Comparison of ENCODE assay signal across 25 cellular contexts in the genomic region with DNA sequence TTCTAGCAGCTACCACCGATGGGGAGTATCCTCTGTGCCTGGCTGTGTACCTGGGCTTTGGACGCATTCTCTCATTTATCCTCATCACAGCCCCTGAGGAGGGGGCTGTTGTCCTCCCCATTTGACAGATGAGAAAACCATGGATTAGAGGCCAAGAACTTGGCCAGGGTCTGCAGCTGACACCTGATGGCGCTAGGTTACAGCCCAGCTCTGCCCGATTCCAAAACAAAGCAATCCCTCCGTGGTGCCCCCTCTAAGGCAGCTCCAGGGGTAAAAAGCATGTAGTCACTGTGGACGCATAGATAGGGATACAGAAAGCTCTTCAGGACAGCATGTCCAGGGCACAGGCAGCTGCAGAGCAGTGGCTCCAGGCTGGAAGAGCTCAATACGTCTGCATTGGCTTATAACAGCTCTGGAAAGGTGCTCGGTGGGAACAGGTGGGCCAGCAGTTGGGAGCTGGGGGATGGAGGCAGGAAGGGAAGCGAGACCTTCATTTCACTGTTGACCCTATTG. TPM values are rescaled to one million over a fixed set of nuclear protein-coding genes. Genes with fewer than 3 reads are reported as not detected.
DNase-seq lines count a peak whose midpoint lies in the region; ATAC-seq, FAIRE-seq and TF ChIP-seq lines count a peak whose summit lies in the region.
"Had no signal": no experiment of that assay in that cellular context is flagged by ENCODE, and none has a peak within 500 bp of the region (broad histone marks: within the 10 kb centered on the region; RNA-seq: fewer than 3 reads in every experiment).

No MANE protein-coding gene starts in this region.

- H3K36me3 ChIP-seq in H1 (ENCODE audit: control insufficient read depth in 2 of 4, insufficient read depth in 4 of 4, low read length in 3 of 4) (no peaks in the 10 kb centered on the region), osteoblast (ENCODE audit: insufficient read depth, low read length) (no peaks in the 10 kb centered on the region), breast epithelium (no peaks in the 10 kb centered on the region)
- H3K36me3 ChIP-seq: BLaER1 treated with 17β-estradiol and CSF1 and Interleukin-3, amounts not matched to agents 10 nM and 100 nM; HAP-1; MG63; SJCRH30 had no signal

- H2BK120ac ChIP-seq in H9 (ENCODE audit: low read depth, low read length, poor library complexity, severe bottlenecking) (no peak overlapping the region), H1 (replicated peaks; ENCODE audit: low read depth, low read length) (no peak overlapping the region)

- H4K8ac ChIP-seq in H9 (replicated peaks; ENCODE audit: insufficient read length, low read depth, low read length) (no peak overlapping the region), H1 (ENCODE audit: extremely low read depth, insufficient read depth, low read length) (no peak overlapping the region)

- TF ChIP-seq EP300 in A549 (IDR thresholded peaks at IDR 0.05): no peak
- no peak for TF ChIP-seq EP300 in H1 (IDR thresholded peaks at IDR 0.05; ENCODE audit: borderline replicate concordance in 1 of 2, low read depth in 2 of 2, low read length in 2 of 2)

- H3K79me2 ChIP-seq in H9 (ENCODE audit: insufficient read depth, low read length) (no peaks in the 10 kb centered on the region), H1 (ENCODE audit: control insufficient read depth in 1 of 2, insufficient read depth in 2 of 2, low read length in 2 of 2) (no peaks in the 10 kb centered on the region; a peak in 1 of 4 replicates), osteoblast (ENCODE audit: insufficient read depth, low read length) (no peaks in the 10 kb centered on the region)

- 0 out of 7 replicates have a peak overlapping the region, but pooled peaks of 1 of the 3 experiments have one; percentile 22 for H3K27ac Mint-ChIP-seq in H9
- no peak overlapping the region for H3K27ac Mint-ChIP-seq in progenitor cell of endocrine pancreas
- H3K27ac Mint-ChIP-seq: CD4-positive, alpha-beta T cell had no signal

- H3K56ac ChIP-seq in H9 (ENCODE audit: insufficient read length, low read depth, low read length) (no peak overlapping the region), H1 (replicated peaks; ENCODE audit: insufficient read length, low read depth, low read length) (no peak overlapping the region)

- H2AK5ac ChIP-seq in H9 (ENCODE audit: insufficient read length, low read length) (no peak overlapping the region), H1 (ENCODE audit: low read depth, low read length) (no peak overlapping the region)

- WGBS in A549 (ENCODE audit: missing lambda C conversion rate): 19% methylated on average over 9 of the region's 9 CpGs
- no CpG with 5 or more reads among the region's 9 CpGs for whole genome bisulfite sequencing in H9 (ENCODE audit: extremely low coverage, insufficient read length, low lambda C conversion rate)
- WGBS in H1 (ENCODE audit: extremely low coverage in 1 of 2, insufficient coverage in 1 of 2, insufficient read length in 1 of 2, insufficient replicate concordance in 2 of 2, low coverage in 1 of 2, low lambda C conversion rate in 2 of 2, missing lambda C conversion rate in 1 of 2), 2 experiments: 78% methylated on average over 9 of the region's 9 CpGs; no CpG with 5 or more reads in 1 of the 2 experiments

- intact Hi-C loops in breast epithelium (cut with DNase I; ENCODE audit: low total_unique reads): no loop called here

- H3K4me3 Mint-ChIP-seq in H9: no peak overlapping the region
- H3K4me3 Mint-ChIP-seq in progenitor cell of endocrine pancreas (ENCODE audit: low read depth): no peak overlapping the region
- H3K4me3 Mint-ChIP-seq: CD4-positive, alpha-beta T cell had no signal

- H3K27me3 Mint-ChIP-seq in H9 (ENCODE audit: low read depth) (peaks cover 14% of the 10 kb centered on the region), progenitor cell of endocrine pancreas (peaks cover 37% of the 10 kb centered on the region)

- TF ChIP-seq RAD21 in A549 (conservative IDR thresholded peaks at IDR 0.05 in 1 of 2, IDR thresholded peaks at IDR 0.05 in 1 of 2) (no peak), H1 (IDR thresholded peaks at IDR 0.05 in 1 of 2, conservative IDR thresholded peaks at IDR 0.05 in 1 of 2; ENCODE audit: low read depth in 2 of 2, low read length in 2 of 2) (peak; percentile 29 to 40; a peak in 3 of 4 replicates)

- H3K4me1 Mint-ChIP-seq in H9 (peaks cover 33 to 35% of the 10 kb centered on the region in 2 experiments), progenitor cell of endocrine pancreas (ENCODE audit: low read depth) (no peaks in the 10 kb centered on the region)

- CTCF ChIA-PET in A549 (lab: Yijun Ruan, JAX): interaction anchor here (1.2 to 7.8 kb wide), 3 partner anchors 12 to 58 kb away, joined by 3 to 83 read pairs (median 3); no protein-coding TSS in a partner anchor
- CTCF ChIA-PET in H1 (lab: Charles Lee; ENCODE audit: partially characterized antibody): interaction anchor here (0.8 to 9.7 kb wide), 7 partner anchors 12 to 276 kb away, joined by 3 to 117 read pairs (median 5); no protein-coding TSS in a partner anchor

- ATAC-seq in A549: peak; percentile 46 to 62; a peak in 4 of 6 replicates
- ATAC-seq: PC-3, Right ventricle myocardium inferior had no signal

- H3K27me3 ChIP-seq in H9 (ENCODE audit: insufficient read depth, low read length) (no peaks in the 10 kb centered on the region), H1 (replicated peaks in 1 of 4; ENCODE audit: control insufficient read depth in 3 of 4, extremely low read depth in 1 of 4, insufficient read depth in 3 of 4, low read length in 3 of 4) (no peaks in the 10 kb centered on the region), osteoblast (ENCODE audit: insufficient read depth, low read length) (no peaks in the 10 kb centered on the region), breast epithelium (peaks cover 0 to 10% of the 10 kb centered on the region in 2 donors)
- H3K27me3 ChIP-seq: BLaER1 treated with 17β-estradiol and CSF1 and Interleukin-3, amounts not matched to agents 10 nM and 100 nM had no signal

- no peak overlapping the region for H2BK15ac ChIP-seq in H9 (ENCODE audit: low read depth, low read length)
- H2BK15ac ChIP-seq in H1 (ENCODE audit: low read length): no peak overlapping the region

- H3T11ph ChIP-seq in H9 (ENCODE audit: low read length): no peak overlapping the region

- H4K91ac ChIP-seq in H9 (ENCODE audit: insufficient read length, low read depth, low read length) (no peak overlapping the region), H1 (replicated peaks; ENCODE audit: insufficient read length, low read length) (no peak overlapping the region)

- FAIRE-seq in A549 (lab: Jason Lieb, UNC) (no peak), H1 (lab: Jason Lieb, UNC) (no peak)
- FAIRE-seq: A204.1, D721Med, GM18507 had no signal

- no peak overlapping the region for H4K5ac ChIP-seq in H9 (ENCODE audit: insufficient read length, low read depth, low read length)
- no peak overlapping the region for H4K5ac ChIP-seq in H1 (ENCODE audit: insufficient read length, low read depth, low read length)

- no peaks in the 10 kb centered on the region for H3K23me2 ChIP-seq in H9 (ENCODE audit: insufficient read length, low read depth, low read length, poor library complexity, severe bottlenecking)
- H3K23me2 ChIP-seq in H1 (ENCODE audit: low read depth, low read length): no peaks in the 10 kb centered on the region

- H3K4ac ChIP-seq in H9 (ENCODE audit: low read depth, low read length) (no peak overlapping the region), H1 (replicated peaks; ENCODE audit: insufficient read length, low read depth, low read length) (no peak overlapping the region)

- H3K9me3 Mint-ChIP-seq in H9: peaks cover 0 to 2% of the 10 kb centered on the region in 2 experiments; a peak in 2 of 5 replicates
- no peaks in the 10 kb centered on the region for H3K9me3 Mint-ChIP-seq in progenitor cell of endocrine pancreas (ENCODE audit: low read depth)
- H3K9me3 Mint-ChIP-seq: CD4-positive, alpha-beta T cell had no signal

- H3K9ac ChIP-seq in H9 (ENCODE audit: extremely low read depth, insufficient read length, low read length) (no peak overlapping the region), H1 (replicated peaks in 1 of 4; ENCODE audit: extremely low read depth in 1 of 4, low read depth in 3 of 4, low read length in 3 of 4) (no peak overlapping the region)
- H3K9ac ChIP-seq: BLaER1 treated with 17β-estradiol and CSF1 and Interleukin-3, amounts not matched to agents 10 nM and 100 nM had no signal

- no peak overlapping the region for H2BK12ac ChIP-seq in H9 (ENCODE audit: insufficient read length, low read depth, low read length)
- no peak overlapping the region; the same call in 1 of the 2 replicates for H2BK12ac ChIP-seq in H1 (ENCODE audit: low read depth, low read length)

- H2AFZ ChIP-seq in H9 (ENCODE audit: low read length) (no peak overlapping the region), H1 (ENCODE audit: low read length) (peak overlapping the region; percentile 97; the same call in 1 of the 2 replicates), osteoblast (ENCODE audit: low read length) (no peak overlapping the region)

- POLR2A ChIA-PET in A549 (lab: Yijun Ruan, JAX) (no interaction called here), H1 (lab: Charles Lee; ENCODE audit: partially characterized antibody) (no interaction called here)

- no peaks in the 10 kb centered on the region for H4K20me1 ChIP-seq in H9 (ENCODE audit: control insufficient read depth, insufficient read depth, insufficient read length)
- no peaks in the 10 kb centered on the region for H4K20me1 ChIP-seq in H1 (replicated peaks in 1 of 2; ENCODE audit: control insufficient read depth in 1 of 2, insufficient read depth in 2 of 2, low read length in 2 of 2)
- H4K20me1 ChIP-seq in osteoblast (ENCODE audit: insufficient read depth, low read length): no peaks in the 10 kb centered on the region
- H4K20me1 ChIP-seq: BLaER1 treated with 17β-estradiol and CSF1 and Interleukin-3, amounts not matched to agents 10 nM and 100 nM had no signal

- no peak overlapping the region for H2BK5ac ChIP-seq in H9 (ENCODE audit: insufficient read length, low read length)
- no peak overlapping the region for H2BK5ac ChIP-seq in H1 (ENCODE audit: low read depth, low read length)

- H3K4me1 ChIP-seq in A549: no peaks in the 10 kb centered on the region
- H3K4me1 ChIP-seq in H9 (ENCODE audit: insufficient read depth, low read length): no peaks in the 10 kb centered on the region
- no peaks in the 10 kb centered on the region; a peak in 1 of 7 replicates for H3K4me1 ChIP-seq in H1 (replicated peaks in 1 of 4; ENCODE audit: control insufficient read depth in 3 of 4, insufficient read depth in 4 of 4, low read length in 3 of 4)
- no peaks in the 10 kb centered on the region for H3K4me1 ChIP-seq in osteoblast (ENCODE audit: insufficient read depth, low read length)
- H3K4me1 ChIP-seq in breast epithelium: no peaks in the 10 kb centered on the region
- H3K4me1 ChIP-seq: BLaER1 treated with 17β-estradiol and CSF1 and Interleukin-3, amounts not matched to agents 10 nM and 100 nM; HAP-1; SJCRH30 had no signal

- TF ChIP-seq POLR2A in A549 (IDR thresholded peaks at IDR 0.05; ENCODE audit: low read length) (no peak), H1 (IDR thresholded peaks at IDR 0.05; ENCODE audit: control extremely low read depth in 1 of 2, low read depth in 2 of 2, low read length in 2 of 2) (no peak), breast epithelium (IDR thresholded peaks at IDR 0.05) (no peak)

- H3K23ac ChIP-seq in H9 (ENCODE audit: insufficient read length, low read depth, low read length) (no peak overlapping the region), H1 (ENCODE audit: insufficient read length) (no peak overlapping the region)

- DNase-seq in A549 (ENCODE audit: low read depth in 1 of 2, low spot score in 1 of 2) (no peak), H9 (peak; percentile 35), H1 (ENCODE audit: low read depth in 1 of 2, low spot score in 2 of 2) (no peak), osteoblast (ENCODE audit: insufficient read length, low spot score, missing footprints) (peak; percentile 27), progenitor cell of endocrine pancreas (ENCODE audit: low spot score, unreplicated experiment) (no peak), breast epithelium (ENCODE audit: low spot score in 2 of 2) (no peak), NCI-H2029 (lab: John Stamatoyannopoulos, UW) (no peak)
- DNase-seq: AML-193; CD4-positive, alpha-beta T cell; IMR-90; KG1; MG63; NCI-H2029 treated with DMSO at 0.1 percent for 48 hours; NCI-H446; NCI-H524 treated with DMSO at 0.1 percent for 48 hours; NCI-H774; NK-92 treated with Interleukin-12 subunit alpha and Interleukin-12 subunit beta, amount 100 ng/mL, for 24 hours; PC-3; SJCRH30 had no signal

- H2BK20ac ChIP-seq in H9 (ENCODE audit: low read depth, low read length, poor library complexity, severe bottlenecking): no peak overlapping the region
- no peak overlapping the region for H2BK20ac ChIP-seq in H1 (ENCODE audit: low read length)

- H3K27ac ChIP-seq in A549: no peak overlapping the region
- no peak overlapping the region for H3K27ac ChIP-seq in H9 (ENCODE audit: insufficient read length, low read depth, low read length)
- H3K27ac ChIP-seq in H1 (ENCODE audit: low read depth, low read length): no peak overlapping the region
- no peak overlapping the region for H3K27ac ChIP-seq in osteoblast (ENCODE audit: low read depth, low read length)
- H3K27ac ChIP-seq in breast epithelium: no peak overlapping the region
- H3K27ac ChIP-seq: BLaER1 treated with 17β-estradiol and CSF1 and Interleukin-3, amounts not matched to agents 10 nM and 100 nM; SJCRH30 had no signal

- H3K36me3 Mint-ChIP-seq in H9 (ENCODE audit: insufficient read depth in 1 of 3, low read depth in 3 of 3) (0 out of 7 replicates have a peak, but pooled peaks cover 0 to 1% (median 0%) of the 10 kb centered on the region in 3 experiments), progenitor cell of endocrine pancreas (ENCODE audit: insufficient read depth) (no peaks in the 10 kb centered on the region)

- no peak for TF ChIP-seq CTCF in A549 (IDR thresholded peaks at IDR 0.05)
- peak; percentile 32; the same call in 2 of the 3 replicates for TF ChIP-seq CTCF in H9 (conservative IDR thresholded peaks at IDR 0.05)
- TF ChIP-seq CTCF in H1 (IDR thresholded peaks at IDR 0.05; ENCODE audit: control extremely low read depth in 1 of 3, insufficient read depth in 1 of 3, low read depth in 1 of 3, low read length in 3 of 3): peak; percentile 16 to 30 (median 24); a peak in 3 of 4 replicates
- no peak for TF ChIP-seq CTCF in osteoblast (IDR thresholded peaks at IDR 0.05; ENCODE audit: extremely low read depth, low read depth, low read length)
- no peak for TF ChIP-seq CTCF in progenitor cell of endocrine pancreas (IDR thresholded peaks at IDR 0.05; ENCODE audit: unreplicated experiment)
- TF ChIP-seq CTCF in breast epithelium (IDR thresholded peaks at IDR 0.05): no peak

- H3K79me1 ChIP-seq in H9 (ENCODE audit: insufficient read depth, low read depth, low read length, poor library complexity, severe bottlenecking) (no peaks in the 10 kb centered on the region), H1 (ENCODE audit: low read depth, low read length) (no peaks in the 10 kb centered on the region)

- H3K4me2 ChIP-seq in A549 (no peak overlapping the region), H9 (ENCODE audit: insufficient read depth, insufficient read length, low read length) (no peak overlapping the region), H1 (ENCODE audit: insufficient read depth in 1 of 2, low read depth in 2 of 2, low read length in 2 of 2) (no peak overlapping the region), osteoblast (ENCODE audit: insufficient read depth, low read length) (no peak overlapping the region)
- H3K4me2 ChIP-seq: BLaER1 treated with 17β-estradiol and CSF1 and Interleukin-3, amounts not matched to agents 10 nM and 100 nM had no signal

- H3K14ac ChIP-seq in H9 (ENCODE audit: insufficient read depth, low read length) (no peak overlapping the region), H1 (ENCODE audit: insufficient read length) (no peak overlapping the region)

- H3K4me3 ChIP-seq in A549 (no peak overlapping the region), H1 (ENCODE audit: extremely low read depth in 1 of 4, insufficient read depth in 2 of 4, low read depth in 3 of 4, low read length in 4 of 4) (no peak overlapping the region), osteoblast (ENCODE audit: insufficient read depth, low read length) (no peak overlapping the region), breast epithelium (no peak overlapping the region)
- H3K4me3 ChIP-seq: BLaER1 treated with 17β-estradiol and CSF1 and Interleukin-3, amounts not matched to agents 10 nM and 100 nM; HAP-1; MG63; SJCRH30 had no signal

- H3K18ac ChIP-seq in H9 (ENCODE audit: insufficient read length, low read depth, low read length): no peak overlapping the region
- H3K18ac ChIP-seq in H1 (ENCODE audit: extremely low read depth, low read length): no peak overlapping the region

- H3K9me3 ChIP-seq in A549 (no peaks in the 10 kb centered on the region), H9 (ENCODE audit: control insufficient read depth, low read depth, low read length) (no peaks in the 10 kb centered on the region), H1 (ENCODE audit: insufficient read depth in 2 of 2, low read depth in 1 of 2, low read length in 1 of 2) (no peaks in the 10 kb centered on the region), osteoblast (ENCODE audit: low read depth, low read length) (no peaks in the 10 kb centered on the region), breast epithelium (no peaks in the 10 kb centered on the region)
- H3K9me3 ChIP-seq: BLaER1 treated with 17β-estradiol and CSF1 and Interleukin-3, amounts not matched to agents 10 nM and 100 nM; HAP-1; MG63; SJCRH30 had no signal

RNA-seq across cellular contexts. Expression of gene UQCRFS1, which starts 35.4 kb away (rescaled TPM):
- 148 and 201 TPM in 2 replicates for polyA plus RNA-seq in A549 (2011; rRNA removed)
- polyA plus RNA-seq in A549 (2012; cell fraction: cytosol; rRNA removed): 150 and 170 TPM in 2 replicates
- 73.3 and 89.7 TPM in 2 replicates for polyA plus RNA-seq in A549 (2012; cell fraction: nucleus; rRNA removed)
- polyA plus RNA-seq in A549 (2017; fragmentation: RNase III; extraction: RNeasy Plus Mini Kit Qiagen cat#74134 plus additional on column Dnase treatment): 105 to 111 TPM (median 109 TPM) in 3 replicates
- 75.9 and 78.8 TPM in 2 replicates for polyA minus RNA-seq in A549 (2011; rRNA and poly(A)+ RNA removed)
- 46.1 and 46.4 TPM in 2 replicates for total RNA-seq in H9 (2021)
- 50.9 and 52.4 TPM in 2 replicates for total RNA-seq in H1 (2021; fragmentation: NEBNext Ultra II Directional; extraction: Animal tissue kit (Norgen Biotek cat#: 25700))
- 53.8 and 59.1 TPM in 2 replicates for polyA plus RNA-seq in H1 (2011; rRNA removed)
- polyA plus RNA-seq in H1 (2011; cell fraction: cytosol; rRNA removed): 58.2 TPM
- polyA plus RNA-seq in H1 (2011; cell fraction: nucleus; rRNA removed): 38.1 TPM
- polyA plus RNA-seq in H1 (2012, experiment 1 of 2): 46.6 to 58.9 TPM (median 50.9 TPM) in 4 replicates
- polyA plus RNA-seq in H1 (2012, experiment 2 of 2): 31.9 TPM
- polyA plus RNA-seq in H1 (2013, experiment 1 of 2): 34.2 TPM
- polyA plus RNA-seq in H1 (2013, experiment 2 of 2): 35.0 TPM
- 54.2 and 58.8 TPM in 2 replicates for polyA minus RNA-seq in H1 (2011; rRNA and poly(A)+ RNA removed)
- 23.2 TPM for polyA minus RNA-seq in H1 (2011; cell fraction: cytosol; rRNA and poly(A)+ RNA removed)
- 28.5 TPM for polyA minus RNA-seq in H1 (2011; cell fraction: nucleus; rRNA and poly(A)+ RNA removed)
- total RNA-seq in osteoblast: 31.8 and 33.6 TPM in 2 replicates
- total RNA-seq in progenitor cell of endocrine pancreas: 28.7 and 29.4 TPM in 2 replicates
- 10 to 100 TPM; 26.9 to 33.1 (median 27.1) TPM for total RNA-seq in breast epithelium

Comparison
In these comparisons a context has a peak if more than half of its experiments do, and no peak if none do; other contexts are left out.
1. DNase-seq: peak in H9 (single experiment) and osteoblast (single experiment); none in A549 (0 of 2), H1 (0 of 2), progenitor cell of endocrine pancreas (single experiment), breast epithelium (0 of 2) and NCI-H2029 (single experiment).
2. CTCF ChIP-seq: peak in H9 (single experiment) and H1 (3 of 3); none in A549 (single experiment), osteoblast (single experiment), progenitor cell of endocrine pancreas (single experiment) and breast epithelium (0 of 3).
3. Of the 18 proteins assayed by ChIP-seq in both H1 and A549: peak only in H1: CTCF, KDM1A and RAD21; only in A549: none; in both: none; in neither: 15.